ENCODE assay signal across 23 cellular contexts in the genomic region with DNA sequence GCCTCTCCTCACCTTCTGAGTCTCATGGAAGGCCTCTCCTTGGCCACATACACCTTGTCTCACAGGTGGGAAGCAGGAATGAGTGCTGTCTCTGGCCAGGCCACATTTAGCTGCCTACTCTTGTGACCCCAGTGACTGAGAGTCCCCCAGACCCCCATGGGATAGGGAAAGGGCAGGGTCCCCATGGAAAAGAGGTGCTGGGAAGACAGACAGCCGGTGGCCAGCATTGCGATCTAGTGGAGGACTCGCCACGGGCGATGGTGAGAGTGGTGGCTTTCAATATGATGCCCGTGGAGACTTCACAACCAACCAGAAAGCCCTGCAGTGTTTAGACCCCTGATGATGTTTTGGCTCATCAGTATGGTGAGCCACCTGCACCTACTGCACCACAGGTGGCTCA. TPM values are rescaled to one million over a fixed set of nuclear protein-coding genes. Genes with fewer than 3 reads are reported as not detected.
A peak's percentile ranks its signal among the peaks of the same experiment; 100 is the strongest.
DNase-seq lines count a peak whose midpoint lies in the region; ATAC-seq and TF ChIP-seq lines count a peak whose summit lies in the region.
"Had no signal": no experiment of that assay in that cellular context is flagged by ENCODE, and none has a peak within 500 bp of the region (broad histone marks: within the 10 kb centered on the region; RNA-seq: fewer than 3 reads in every experiment).

No MANE protein-coding gene starts in this region.

- H3K36me3 ChIP-seq in neural progenitor cell (no peaks in the 10 kb centered on the region), thyroid gland (no peaks in the 10 kb centered on the region)

- ATAC-seq in activated naive CD4-positive, alpha-beta T cell treated with anti-CD3 and anti-CD28 coated beads, Interleukin-2, amount 50 U/mL, for 72 hours = no peak
- no peak for ATAC-seq in activated T-helper 17 cell treated with anti-CD3 and anti-CD28 coated beads, Interleukin-2, amount 50 U/mL, for 72 hours (replicated peaks)
- no peak for ATAC-seq in GM19467 (IDR thresholded peaks at IDR 0.05; ENCODE audit: unreplicated experiment)

- H3K4me1 Mint-ChIP-seq in activated T-helper 17 cell treated with anti-CD3 and anti-CD28 coated beads, Interleukin-2, amount 50 U/mL, for 72 hours = peaks cover 8% of the 10 kb centered on the region
- peaks cover 39% of the 10 kb centered on the region for H3K4me1 Mint-ChIP-seq in neural progenitor cell

- no peaks in the 10 kb centered on the region for H3K9me3 Mint-ChIP-seq in activated naive CD4-positive, alpha-beta T cell treated with anti-CD3 and anti-CD28 coated beads, Interleukin-2, amount 50 U/mL, for 72 hours
- no peaks in the 10 kb centered on the region for H3K9me3 Mint-ChIP-seq in activated T-helper 17 cell treated with anti-CD3 and anti-CD28 coated beads, Interleukin-2, amount 50 U/mL, for 72 hours
- H3K9me3 Mint-ChIP-seq in neural progenitor cell = no peaks in the 10 kb centered on the region

- no peak for TF ChIP-seq CTCF in neural progenitor cell (IDR thresholded peaks at IDR 0.05)
- no peak for TF ChIP-seq CTCF in thyroid gland (IDR thresholded peaks at IDR 0.05)

- no peak overlapping the region for H3K4me2 ChIP-seq in neural progenitor cell
- H3K4me2 ChIP-seq: BLaER1 treated with 17β-estradiol and CSF1 and Interleukin-3, amounts not matched to agents 10 nM and 100 nM had no signal

- peaks cover 37% of the 10 kb centered on the region for H3K79me2 ChIP-seq in neural progenitor cell (ENCODE audit: low read depth)

- H3K27ac Mint-ChIP-seq in activated naive CD4-positive, alpha-beta T cell treated with anti-CD3 and anti-CD28 coated beads, Interleukin-2, amount 50 U/mL, for 72 hours = peak overlapping the region; percentile 56 to 86
- H3K27ac Mint-ChIP-seq in activated T-helper 17 cell treated with anti-CD3 and anti-CD28 coated beads, Interleukin-2, amount 50 U/mL, for 72 hours = peak overlapping the region; percentile 87
- peak overlapping the region; percentile 72 for H3K27ac Mint-ChIP-seq in neural progenitor cell
- H3K27ac Mint-ChIP-seq: activated CD8-positive, alpha-beta memory T cell treated with anti-CD3 and anti-CD28 coated beads, Interleukin-2, amount 10 ng/mL, durations not matched to agents 7 days and 5 days had no signal

- no peak for TF ChIP-seq POLR2A in thyroid gland (IDR thresholded peaks at IDR 0.05)

- intact Hi-C loops in thyroid gland (cut with DNase I) = no loop called here

- H3K9ac ChIP-seq in neural progenitor cell = no peak overlapping the region
- H3K9ac ChIP-seq: BLaER1 treated with 17β-estradiol and CSF1 and Interleukin-3, amounts not matched to agents 10 nM and 100 nM had no signal

- H4K20me1 ChIP-seq in neural progenitor cell (ENCODE audit: low read depth) = peaks cover 12% of the 10 kb centered on the region

- H3K27me3 Mint-ChIP-seq in activated T-helper 17 cell treated with anti-CD3 and anti-CD28 coated beads, Interleukin-2, amount 50 U/mL, for 72 hours = no peaks in the 10 kb centered on the region
- peaks cover 9% of the 10 kb centered on the region for H3K27me3 Mint-ChIP-seq in neural progenitor cell (ENCODE audit: insufficient read depth, low read depth)
- H3K27me3 Mint-ChIP-seq: activated CD8-positive, alpha-beta memory T cell treated with anti-CD3 and anti-CD28 coated beads, Interleukin-2, amount 10 ng/mL, durations not matched to agents 7 days and 5 days had no signal

- H3K4me1 ChIP-seq in neural progenitor cell (peaks cover 33% of the 10 kb centered on the region), thyroid gland (peaks cover 29 to 31% of the 10 kb centered on the region in 2 donors)

- H3K27me3 ChIP-seq in neural progenitor cell (no peaks in the 10 kb centered on the region), thyroid gland (no peaks in the 10 kb centered on the region)
- H3K27me3 ChIP-seq: BLaER1 treated with 17β-estradiol and CSF1 and Interleukin-3, amounts not matched to agents 10 nM and 100 nM; left lung had no signal

- no peak overlapping the region for H3K4me3 ChIP-seq in neural progenitor cell
- H3K4me3 ChIP-seq in thyroid gland (replicated peaks in 1 of 3) = no peak overlapping the region
- H3K4me3 ChIP-seq: BLaER1 treated with 17β-estradiol and CSF1 and Interleukin-3, amounts not matched to agents 10 nM and 100 nM; left lung had no signal

- H3K36me3 Mint-ChIP-seq in activated naive CD4-positive, alpha-beta T cell treated with anti-CD3 and anti-CD28 coated beads, Interleukin-2, amount 50 U/mL, for 72 hours = no peaks in the 10 kb centered on the region
- H3K36me3 Mint-ChIP-seq in activated T-helper 17 cell treated with anti-CD3 and anti-CD28 coated beads, Interleukin-2, amount 50 U/mL, for 72 hours (ENCODE audit: low read depth) = peaks cover 38% of the 10 kb centered on the region
- peaks cover 24% of the 10 kb centered on the region for H3K36me3 Mint-ChIP-seq in neural progenitor cell

- 95% methylated on average over 6 of the region's 6 CpGs for WGBS in thyroid gland, 2 donors

- H3K27ac ChIP-seq in neural progenitor cell (no peak overlapping the region), thyroid gland (peak overlapping the region in 2 of 3 donors; percentile 2 to 15)
- H3K27ac ChIP-seq: BLaER1 treated with 17β-estradiol and CSF1 and Interleukin-3, amounts not matched to agents 10 nM and 100 nM; left lung had no signal

- H3K4me3 Mint-ChIP-seq in activated T-helper 17 cell treated with anti-CD3 and anti-CD28 coated beads, Interleukin-2, amount 50 U/mL, for 72 hours = peak overlapping the region; percentile 52
- no peak overlapping the region for H3K4me3 Mint-ChIP-seq in neural progenitor cell
- H3K4me3 Mint-ChIP-seq: activated CD8-positive, alpha-beta memory T cell treated with anti-CD3 and anti-CD28 coated beads, Interleukin-2, amount 10 ng/mL, durations not matched to agents 7 days and 5 days had no signal

- no peak overlapping the region for H2AFZ ChIP-seq in neural progenitor cell (replicated peaks)

- H3K9me3 ChIP-seq in neural progenitor cell (ENCODE audit: low read depth) (no peaks in the 10 kb centered on the region), thyroid gland (no peaks in the 10 kb centered on the region)
- H3K9me3 ChIP-seq: BLaER1 treated with 17β-estradiol and CSF1 and Interleukin-3, amounts not matched to agents 10 nM and 100 nM; left lung had no signal

- peak in 1 of 2 donors; percentile 48 for DNase-seq in activated naive CD4-positive, alpha-beta T cell treated with anti-CD3 and anti-CD28 coated beads, Interleukin-2, amount 50 U/mL, for 72 hours (ENCODE audit: low spot score in 2 of 2)
- no peak for DNase-seq in activated naive CD4-positive, alpha-beta T cell treated with anti-CD3 and anti-CD28 coated beads, Interleukin-2, amount 50 U/mL, for 16 hours
- DNase-seq in neural progenitor cell (ENCODE audit: low spot score) (no peak), thyroid gland (no peak), GM03348 (ENCODE audit: low spot score) (no peak), iPS-NIHi7 (ENCODE audit: extremely low spot score) (no peak)
- DNase-seq: activated CD8-positive, alpha-beta memory T cell treated with anti-CD3 and anti-CD28 coated beads, Interleukin-2, amount 10 ng/mL, durations not matched to agents 7 days and 5 days; activated gamma-delta T cell; amygdala; cerebellar nuclear complex; GDM1; NCI-H1417 treated with DMSO at 0.1 percent for 48 hours; NCI-H2171; NCI-H526; SHP77 treated with DMSO at 0.1 percent for 48 hours had no signal

- no peaks in the 10 kb centered on the region for H3F3A ChIP-seq in neural progenitor cell (ENCODE audit: low read depth)

RNA-seq across cellular contexts. Expression of a gene that starts 19.8 kb away (rescaled TPM):
- total RNA-seq in activated naive CD4-positive, alpha-beta T cell treated with anti-CD3 and anti-CD28 coated beads, Interleukin-2, amount 50 U/mL, for 72 hours = 1 to 10 TPM; 7.8 to 9.8 TPM
- total RNA-seq in activated T-helper 17 cell treated with anti-CD3 and anti-CD28 coated beads, Interleukin-2, amount 50 U/mL, for 72 hours = 10 to 100 TPM; 10.5 to 14.0 TPM
- total RNA-seq in neural progenitor cell (ENCODE audit: low replicate concordance) = 32.7 and 44.8 TPM in 2 replicates
- total RNA-seq in thyroid gland = 10 to 100 TPM; 16.2 to 53.3 (median 37.5) TPM

RNA-seq across cellular contexts. Expression of a gene that starts 36.6 kb away (rescaled TPM):
- 1 to 10 TPM; 5.4 to 8.3 TPM for total RNA-seq in activated naive CD4-positive, alpha-beta T cell treated with anti-CD3 and anti-CD28 coated beads, Interleukin-2, amount 50 U/mL, for 72 hours
- total RNA-seq in activated T-helper 17 cell treated with anti-CD3 and anti-CD28 coated beads, Interleukin-2, amount 50 U/mL, for 72 hours = 1 to 10 TPM; 5.1 to 6.4 TPM
- total RNA-seq in neural progenitor cell (ENCODE audit: low replicate concordance) = 15.4 and 47.4 TPM in 2 replicates
- total RNA-seq in thyroid gland = 10 to 100 TPM; 17.1 to 23.7 (median 17.8) TPM

RNA-seq across cellular contexts. Expression of a gene that starts 47.7 kb away (rescaled TPM):
- not detected for total RNA-seq in activated naive CD4-positive, alpha-beta T cell treated with anti-CD3 and anti-CD28 coated beads, Interleukin-2, amount 50 U/mL, for 72 hours
- not detected for total RNA-seq in activated T-helper 17 cell treated with anti-CD3 and anti-CD28 coated beads, Interleukin-2, amount 50 U/mL, for 72 hours
- total RNA-seq in neural progenitor cell (ENCODE audit: low replicate concordance) = 3.2 TPM in 1 of 2 replicates, not detected in the other
- total RNA-seq in thyroid gland = not detected
- total RNA-seq: activated CD8-positive, alpha-beta memory T cell treated with anti-CD3 and anti-CD28 coated beads, Interleukin-2, amount 10 ng/mL, durations not matched to agents 7 days and 5 days; fibroblast of lung; left lung; mucosa of gallbladder; OCI-LY7; osteoblast had no signal
